Comparison of ENCODE assay signal across 3 cellular contexts in the genomic region with DNA sequence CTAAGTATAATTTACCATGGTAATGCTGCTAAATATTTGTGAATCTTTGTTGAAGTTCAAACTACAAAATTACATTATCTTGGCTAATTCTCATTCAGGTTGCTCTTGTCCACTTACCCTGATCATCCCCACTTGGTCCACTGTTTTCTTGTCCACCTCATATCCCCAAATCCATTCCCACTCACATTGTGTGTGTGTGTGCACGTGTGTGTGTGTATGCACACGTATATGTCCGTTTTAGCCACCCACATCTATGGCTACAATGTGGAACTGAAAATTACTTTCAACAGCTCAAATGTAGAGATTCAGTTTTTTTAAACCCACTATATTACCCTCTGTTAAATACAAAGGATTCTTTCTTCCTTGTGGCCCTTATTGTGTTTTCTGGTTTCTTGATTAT.
TF ChIP-seq lines count a peak whose summit lies in the region.

No MANE protein-coding gene starts in this region.

TF ChIP-seq in HepG2, 621 proteins besides CTCF, POLR2A, EP300 and RAD21:
- TF ChIP-seq ZNF7 (CRISPR knock-in tag; IDR thresholded peaks at IDR 0.05): peak; percentile 94
- no peak for TF ChIP-seq HNF4A (CRISPR knock-in tag; IDR thresholded peaks at IDR 0.05)
- TF ChIP-seq CHD2 (IDR thresholded peaks at IDR 0.05; ENCODE audit: low read depth, low read length): no peak

TF ChIP-seq in K562, 482 proteins besides CTCF, POLR2A, EP300 and RAD21:
- no peak for TF ChIP-seq KLF16 (IDR thresholded peaks at IDR 0.05)
- peak; percentile 25 for TF ChIP-seq RBM25 (IDR thresholded peaks at IDR 0.05; ENCODE audit: low read depth, low read length, severe bottlenecking)
- TF ChIP-seq REST (CRISPR knock-in tag; IDR thresholded peaks at IDR 0.05; ENCODE audit: low read depth): no peak
- no peak for TF ChIP-seq MEF2A (IDR thresholded peaks at IDR 0.05; ENCODE audit: control insufficient read depth, low read depth, low read length)
- TF ChIP-seq ZFP36 (IDR thresholded peaks at IDR 0.05; ENCODE audit: low read depth, low read length, partially characterized antibody): peak; percentile 53
- TF ChIP-seq, protein P1, sequence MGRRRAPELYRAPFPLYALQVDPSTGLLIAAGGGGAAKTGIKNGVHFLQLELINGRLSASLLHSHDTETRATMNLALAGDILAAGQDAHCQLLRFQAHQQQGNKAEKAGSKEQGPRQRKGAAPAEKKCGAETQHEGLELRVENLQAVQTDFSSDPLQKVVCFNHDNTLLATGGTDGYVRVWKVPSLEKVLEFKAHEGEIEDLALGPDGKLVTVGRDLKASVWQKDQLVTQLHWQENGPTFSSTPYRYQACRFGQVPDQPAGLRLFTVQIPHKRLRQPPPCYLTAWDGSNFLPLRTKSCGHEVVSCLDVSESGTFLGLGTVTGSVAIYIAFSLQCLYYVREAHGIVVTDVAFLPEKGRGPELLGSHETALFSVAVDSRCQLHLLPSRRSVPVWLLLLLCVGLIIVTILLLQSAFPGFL (CRISPR knock-in tag; IDR thresholded peaks at IDR 0.05): no peak
TF ChIP-seq in K562: peak in this region for 2.

TF ChIP-seq in HEK293T, 16 proteins besides CTCF, POLR2A, EP300 and RAD21:
- TF ChIP-seq NFRKB (IDR thresholded peaks at IDR 0.05): no peak
- TF ChIP-seq CTBP1 (IDR thresholded peaks at IDR 0.05; ENCODE audit: borderline replicate concordance): no peak
- no peak for TF ChIP-seq PKNOX1 (IDR thresholded peaks at IDR 0.05)
- no peak for TF ChIP-seq FOXM1 (IDR thresholded peaks at IDR 0.05; ENCODE audit: borderline replicate concordance)
- no peak for TF ChIP-seq BHLHE40 (IDR thresholded peaks at IDR 0.05; ENCODE audit: borderline replicate concordance)
- no peak for TF ChIP-seq L3MBTL2 (conservative IDR thresholded peaks at IDR 0.05)
